ENCODE assay signal across 22 cellular contexts in genomic region chr11:71164186-71164585, GRCh38.
"Had no signal": no experiment of that assay in that cellular context is flagged by ENCODE, and none has a peak within 500 bp of the region (broad histone marks: within the 10 kb centered on the region; RNA-seq: fewer than 3 reads in every experiment).

No MANE protein-coding gene starts in this region.

- H3K27ac Mint-ChIP-seq: natural killer cell treated with Interleukin-12 subunit alpha and Interleukin-12 subunit beta and Interleukin-15 and Interleukin-18, amount 100 ng/mL, for 72 hours; neural progenitor cell; progenitor cell of endocrine pancreas; stimulated activated effector memory CD8-positive, alpha-beta T cell treated with anti-CD3 and anti-CD28 coated beads, Interleukin-12 subunit alpha, Interleukin-12 subunit beta, amount 100 ng/mL, for 72 hours had no signal

- H3K4me3 ChIP-seq: colonic mucosa, gastrocnemius medialis, heart right ventricle, neural progenitor cell, pancreas, smooth muscle cell, transverse colon had no signal

- DNase-seq: cerebellar nuclear complex; colonic mucosa; effector CD8-positive, alpha-beta T cell; gastrocnemius medialis; heart right ventricle; hypothalamus; mammary epithelial cell; midbrain; nucleus accumbens; right cardiac atrium; stimulated activated CD4-positive, alpha-beta T cell treated with anti-CD3 and anti-CD28 coated beads, Interleukin-4, amount 100 ng/mL, for 1 hour; stimulated activated CD8-positive, alpha-beta memory T cell treated with anti-CD3 and anti-CD28 coated beads, Interleukin-4, amount 100 ng/mL, for 48 hours; stimulated activated naive CD8-positive, alpha-beta T cell treated with anti-CD3 and anti-CD28 coated beads, Interleukin-15, Interleukin-2, amounts not matched to agents 100 U/mL and 50 U/mL, for 24 hours; transverse colon had no signal

- H3K4me1 Mint-ChIP-seq: neural progenitor cell; stimulated activated effector memory CD8-positive, alpha-beta T cell treated with anti-CD3 and anti-CD28 coated beads, Interleukin-12 subunit alpha, Interleukin-12 subunit beta, amount 100 ng/mL, for 72 hours had no signal

- H3K4me1 ChIP-seq: colonic mucosa, gastrocnemius medialis, heart right ventricle, neural progenitor cell, pancreas, transverse colon had no signal

- ATAC-seq: esophagus mucosa; gastrocnemius medialis; heart right ventricle; left lobe of liver; natural killer cell treated with Interleukin-12 subunit alpha and Interleukin-12 subunit beta and Interleukin-15 and Interleukin-18, amount 100 ng/mL, for 72 hours; pancreas; right cardiac atrium; stimulated activated effector memory CD8-positive, alpha-beta T cell treated with anti-CD3 and anti-CD28 coated beads, Interleukin-12 subunit alpha, Interleukin-12 subunit beta, amount 100 ng/mL, for 72 hours; stimulated activated naive CD8-positive, alpha-beta T cell treated with anti-CD3 and anti-CD28 coated beads, Interleukin-15, Interleukin-2, amounts not matched to agents 100 U/mL and 50 U/mL, for 24 hours had no signal

- H3K27me3 Mint-ChIP-seq: progenitor cell of endocrine pancreas had no signal

- H3K27me3 ChIP-seq: colonic mucosa, gastrocnemius medialis, neural progenitor cell, pancreas, transverse colon had no signal

- H3K36me3 ChIP-seq: colonic mucosa, gastrocnemius medialis, heart right ventricle, neural progenitor cell, pancreas, transverse colon had no signal

- H3K36me3 Mint-ChIP-seq: natural killer cell treated with Interleukin-12 subunit alpha and Interleukin-12 subunit beta and Interleukin-15 and Interleukin-18, amount 100 ng/mL, for 72 hours; neural progenitor cell; stimulated activated effector memory CD8-positive, alpha-beta T cell treated with anti-CD3 and anti-CD28 coated beads, Interleukin-12 subunit alpha, Interleukin-12 subunit beta, amount 100 ng/mL, for 72 hours had no signal

- H3K27ac ChIP-seq: colonic mucosa, gastrocnemius medialis, heart right ventricle, neural progenitor cell, pancreas, transverse colon had no signal

- H3K9me3 Mint-ChIP-seq: natural killer cell treated with Interleukin-12 subunit alpha and Interleukin-12 subunit beta and Interleukin-15 and Interleukin-18, amount 100 ng/mL, for 72 hours; stimulated activated effector memory CD8-positive, alpha-beta T cell treated with anti-CD3 and anti-CD28 coated beads, Interleukin-12 subunit alpha, Interleukin-12 subunit beta, amount 100 ng/mL, for 72 hours had no signal

- H3K4me3 Mint-ChIP-seq: natural killer cell treated with Interleukin-12 subunit alpha and Interleukin-12 subunit beta and Interleukin-15 and Interleukin-18, amount 100 ng/mL, for 72 hours; neural progenitor cell; stimulated activated effector memory CD8-positive, alpha-beta T cell treated with anti-CD3 and anti-CD28 coated beads, Interleukin-12 subunit alpha, Interleukin-12 subunit beta, amount 100 ng/mL, for 72 hours had no signal

- H3K9me3 ChIP-seq: colonic mucosa, gastrocnemius medialis, heart right ventricle, pancreas, transverse colon had no signal
